12 cellular contexts compared by ENCODE assay signal in the genomic region with DNA sequence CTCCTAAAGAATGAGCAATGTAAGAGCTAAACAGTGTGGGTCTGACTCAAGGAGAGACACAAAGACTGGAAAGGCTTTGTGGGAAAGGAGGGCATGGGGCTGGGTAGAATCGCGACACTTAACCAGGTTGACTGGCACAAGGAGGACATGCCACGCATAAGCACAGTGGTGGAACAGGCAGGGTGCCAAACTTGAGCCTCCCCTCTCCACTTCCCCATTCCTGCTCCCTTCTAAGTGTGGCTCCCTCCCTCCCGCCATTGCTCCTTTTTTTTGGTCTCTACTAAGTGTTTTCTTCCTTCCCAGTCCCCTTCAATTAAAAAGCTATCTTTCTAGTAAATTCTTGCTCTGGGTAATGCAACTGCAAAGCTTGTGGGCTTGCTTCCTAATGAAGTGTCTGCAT. TPM values are rescaled to one million over a fixed set of nuclear protein-coding genes. Genes with fewer than 3 reads are reported as not detected.
DNase-seq lines count a peak whose midpoint lies in the region; ATAC-seq, FAIRE-seq and TF ChIP-seq lines count a peak whose summit lies in the region.
"Had no signal": no experiment of that assay in that cellular context is flagged by ENCODE, and none has a peak within 500 bp of the region (broad histone marks: within the 10 kb centered on the region; RNA-seq: fewer than 3 reads in every experiment).

No MANE protein-coding gene starts in this region.

- 73% methylated on average over 4 of the region's 4 CpGs for WGBS in K562 (ENCODE audit: insufficient coverage, low coverage, missing lambda C conversion rate)
- 94% methylated on average over 4 of the region's 4 CpGs for WGBS in hepatocyte (ENCODE audit: low lambda C conversion rate, missing lambda C conversion rate)

- H3K9me3 Mint-ChIP-seq in memory B cell = no peaks in the 10 kb centered on the region

- ATAC-seq in K562 (no peak), memory B cell (ENCODE audit: low read depth) (no peak), HG03378 (IDR thresholded peaks at IDR 0.05; ENCODE audit: unreplicated experiment) (no peak)

- H3K27me3 Mint-ChIP-seq in memory B cell = no peaks in the 10 kb centered on the region

- TF ChIP-seq CTCF in K562 (IDR thresholded peaks at IDR 0.05 in 2 of 3, conservative IDR thresholded peaks at IDR 0.05 in 1 of 3; ENCODE audit: insufficient read depth in 2 of 3, low read depth in 1 of 3, low read length in 3 of 3) = no peak
- TF ChIP-seq CTCF in tibial artery (IDR thresholded peaks at IDR 0.05) = no peak
- TF ChIP-seq CTCF in hepatocyte (IDR thresholded peaks at IDR 0.05; ENCODE audit: poor library complexity) = no peak
- no peak for TF ChIP-seq CTCF in GM10266 (IDR thresholded peaks at IDR 0.05; ENCODE audit: control insufficient read depth, insufficient read depth, low read depth, missing control alignments)

- intact Hi-C loops in K562 (cut with micrococcal nuclease) = no loop called here
- intact Hi-C loops in tibial artery (cut with DNase I; ENCODE audit: low total_unique reads) = no loop called here

- peak overlapping the region; percentile 53 for H3K27ac Mint-ChIP-seq in memory B cell

- no peaks in the 10 kb centered on the region for H3K9me2 ChIP-seq in hepatocyte (replicated peaks; ENCODE audit: insufficient read depth)

- no peaks in the 10 kb centered on the region for H3K79me2 ChIP-seq in K562 (ENCODE audit: control insufficient read depth, insufficient read depth, low read length)
- H3K79me2 ChIP-seq in hepatocyte = no peaks in the 10 kb centered on the region

- no peaks in the 10 kb centered on the region for H4K20me1 ChIP-seq in K562 (replicated peaks; ENCODE audit: control insufficient read depth, insufficient read depth, low read length)
- H4K20me1 ChIP-seq in hepatocyte (ENCODE audit: insufficient read depth, poor library complexity, severe bottlenecking) = no peaks in the 10 kb centered on the region

- H3K36me3 ChIP-seq in K562 (ENCODE audit: control insufficient read depth, insufficient read depth, low read length) (peaks cover 5% of the 10 kb centered on the region; the same call in 1 of the 3 replicates), tibial artery (no peaks in the 10 kb centered on the region), hepatocyte (replicated peaks; ENCODE audit: insufficient read depth, low read depth) (no peaks in the 10 kb centered on the region)

- H3K4me3 Mint-ChIP-seq in memory B cell = no peak overlapping the region

- H3K27ac ChIP-seq in K562 (ENCODE audit: extremely low read depth, low read depth, low read length) (no peak overlapping the region), tibial artery (peak overlapping the region; percentile 86 to 90), hepatocyte (no peak overlapping the region)

- H3K4me3 ChIP-seq in K562 (no peak overlapping the region), tibial artery (no peak overlapping the region), hepatocyte (no peak overlapping the region)

- POLR2A ChIA-PET in K562 (lab: Yijun Ruan, JAX) = interaction anchor here (0.9 to 1.9 kb wide), 2 partner anchors 10 to 18 kb away, joined by 3 to 6 read pairs; no protein-coding TSS in a partner anchor

- H3K4me1 ChIP-seq in K562 (replicated peaks in 1 of 2; ENCODE audit: control insufficient read depth in 2 of 2, insufficient read depth in 2 of 2, low read length in 2 of 2) = peaks cover 10% of the 10 kb centered on the region in 2 experiments; a peak in 3 of 5 replicates
- peaks cover 0 to 74% (median 61%) of the 10 kb centered on the region in 4 donors for H3K4me1 ChIP-seq in tibial artery
- peaks cover 35% of the 10 kb centered on the region for H3K4me1 ChIP-seq in hepatocyte (ENCODE audit: insufficient read depth)

- H3K9me3 ChIP-seq in K562 (replicated peaks; ENCODE audit: control insufficient read depth, insufficient read depth, low read depth, low read length) = no peaks in the 10 kb centered on the region
- no peaks in the 10 kb centered on the region for H3K9me3 ChIP-seq in tibial artery
- H3K9me3 ChIP-seq in hepatocyte (ENCODE audit: low read depth) = no peaks in the 10 kb centered on the region

- H3K27me3 ChIP-seq in K562 (ENCODE audit: control insufficient read depth in 2 of 2, insufficient read depth in 2 of 2, low read length in 2 of 2) = no peaks in the 10 kb centered on the region
- no peaks in the 10 kb centered on the region for H3K27me3 ChIP-seq in tibial artery
- no peaks in the 10 kb centered on the region for H3K27me3 ChIP-seq in hepatocyte

- no peak overlapping the region for H3K4me2 ChIP-seq in K562 (ENCODE audit: insufficient read depth, low read length)
- H3K4me2 ChIP-seq in hepatocyte = no peak overlapping the region

- no peaks in the 10 kb centered on the region for H3K9me1 ChIP-seq in K562 (ENCODE audit: control insufficient read depth, insufficient read depth, low read length)

- H3K36me3 Mint-ChIP-seq in memory B cell = peaks cover 42% of the 10 kb centered on the region

- TF ChIP-seq POLR2A in K562 (conservative IDR thresholded peaks at IDR 0.05) = no peak

- CTCF ChIA-PET in K562 (lab: Yijun Ruan, JAX; ENCODE audit: low intra/inter-chr PET ratio) = no interaction called here

- no peak overlapping the region for H2AFZ ChIP-seq in K562 (ENCODE audit: low read depth, low read length)
- no peak overlapping the region for H2AFZ ChIP-seq in hepatocyte

- H3K9ac ChIP-seq in K562 (ENCODE audit: insufficient read depth in 1 of 2, low read depth in 2 of 2, low read length in 2 of 2) = no peak overlapping the region

- DNase-seq in NCI-H2029 (lab: John Stamatoyannopoulos, UW) (peak; percentile 17), NCI-H2029 treated with DMSO at 0.1 percent for 48 hours (lab: John Stamatoyannopoulos, UW) (no peak), K562 (ENCODE audit: extremely low read depth in 1 of 4, low spot score in 3 of 4) (no peak), memory B cell (ENCODE audit: low spot score in 2 of 2) (no peak), tibial artery (peak; percentile 73 to 81), hepatocyte (ENCODE audit: low spot score) (no peak), GM10266 (ENCODE audit: extremely low spot score) (no peak)
- DNase-seq: activated gamma-delta T cell treated with Interleukin-2 at 50 U/mL for 16 hours, foreskin melanocyte, NCI-H2081 treated with DMSO at 0.1 percent for 48 hours had no signal

- no peak for TF ChIP-seq RAD21 in K562 (CRISPR knock-in tag; conservative IDR thresholded peaks at IDR 0.05 in 1 of 2, IDR thresholded peaks at IDR 0.05 in 1 of 2)

- in situ Hi-C loops in K562 (cut with MboI) = no loop called here

- TF ChIP-seq EP300 in K562 (IDR thresholded peaks at IDR 0.05; ENCODE audit: low read length) = no peak

- FAIRE-seq in K562 (lab: Jason Lieb, UNC) = no peak
- FAIRE-seq: A204.1 had no signal

- no TSS peak for BruUV-seq in K562 (replicated peaks; lab: Mats Ljungman, UMichigan)

- no peaks in the 10 kb centered on the region for H3K4me1 Mint-ChIP-seq in memory B cell

TF ChIP-seq in K562, 482 proteins besides CTCF, POLR2A, EP300 and RAD21:
- no peak for TF ChIP-seq NRF1 (conservative IDR thresholded peaks at IDR 0.05 in 1 of 2, IDR thresholded peaks at IDR 0.05 in 1 of 2)
- peak; percentile 84; the same call in 1 of the 2 replicates for TF ChIP-seq SPI1 (IDR thresholded peaks at IDR 0.05; ENCODE audit: borderline replicate concordance, low read depth, low read length)
- TF ChIP-seq ZNF444 (CRISPR knock-in tag; IDR thresholded peaks at IDR 0.05) = no peak
- no peak for TF ChIP-seq CREB1 (IDR thresholded peaks at IDR 0.05)
- TF ChIP-seq CREB1 (CRISPR knock-in tag; IDR thresholded peaks at IDR 0.05) = no peak
- TF ChIP-seq NFIC (IDR thresholded peaks at IDR 0.05) = peak; percentile 14; the same call in 1 of the 2 replicates
- no peak for TF ChIP-seq HIVEP1 (CRISPR knock-in tag; IDR thresholded peaks at IDR 0.05)
TF ChIP-seq in K562: peak in this region for 2.

RNA-seq across cellular contexts. Expression of gene ZFP36L2, which starts 40.3 kb away (rescaled TPM):
- total RNA-seq in K562 (2011; cell fraction: chromatin; rRNA removed; ENCODE audit: low replicate concordance) = 9.5 and 13.7 TPM in 2 replicates
- 9.7 and 10.2 TPM in 2 replicates for total RNA-seq in K562 (2011; cell fraction: nucleolus; rRNA removed)
- total RNA-seq in K562 (2011; cell fraction: nucleoplasm; rRNA removed) = 11.8 and 19.4 TPM in 2 replicates
- total RNA-seq in K562 (2014; rRNA removed) (4.1 and 6.2 TPM in 2 replicates), K562 (2014; rRNA removed; fragmentation: Illumina TruSeq; extraction: Trizol) (6.2 and 6.4 TPM in 2 replicates), K562 (2015; rRNA removed; fragmentation: Illumina TruSeq; extraction: Trizol) (6.6 and 7.9 TPM in 2 replicates), K562 (2021) (60.6 and 62.1 TPM in 2 replicates), hepatocyte (77.6 and 85.1 TPM in 2 replicates)
- polyA plus RNA-seq in K562 (2011; rRNA removed) (6.5 and 11.7 TPM in 2 replicates), K562 (2014; fragmentation: Illumina TruSeq; extraction: Trizol) (20.0 and 20.3 TPM in 2 replicates), K562 (2014; fragmentation: Nextera tagmentation; extraction: Ambion mirVana) (10 to 100 TPM; 32.4 to 42.8 TPM), K562 (2014; rRNA removed) (21.8 and 23.7 TPM in 2 replicates), hepatocyte (266 and 285 TPM in 2 replicates)
- polyA plus RNA-seq in K562 (2011; cell fraction: cytosol; rRNA removed) = 3.1 and 12.8 TPM in 2 replicates
- polyA plus RNA-seq in K562 (2011; cell fraction: nucleus; rRNA removed) = 6.0 and 19.0 TPM in 2 replicates
- polyA plus RNA-seq in K562 (2012) = 27.2 and 38.8 TPM in 2 replicates
- 4.3 and 5.1 TPM in 2 replicates for polyA minus RNA-seq in K562 (2011; rRNA and poly(A)+ RNA removed)
- 17.1 and 23.8 TPM in 2 replicates for polyA minus RNA-seq in K562 (2011; cell fraction: cytosol; rRNA and poly(A)+ RNA removed)
- polyA minus RNA-seq in K562 (2011; cell fraction: nucleus; rRNA and poly(A)+ RNA removed) = 6.4 and 8.1 TPM in 2 replicates

Comparison
In these comparisons a context has a peak if more than half of its experiments do, and no peak if none do; other contexts are left out.
1. DNase-seq: peak in NCI-H2029 (single experiment) and tibial artery (2 of 2); none in NCI-H2029 treated with DMSO at 0.1 percent for 48 hours (single experiment), K562 (0 of 4), memory B cell (0 of 2), hepatocyte (single experiment) and GM10266 (single experiment).
2. H3K27ac ChIP-seq: peak in tibial artery (2 of 2); none in K562 (single experiment) and hepatocyte (single experiment).